Comparison of ENCODE assay signal across 8 cellular contexts in genomic region chr3:38843898-38844297, GRCh38. TPM values are rescaled to one million over a fixed set of nuclear protein-coding genes. Genes with fewer than 3 reads are reported as not detected.
A peak's percentile ranks its signal among the peaks of the same experiment; 100 is the strongest.
DNase-seq lines count a peak whose midpoint lies in the region; ATAC-seq and TF ChIP-seq lines count a peak whose summit lies in the region.

No MANE protein-coding gene starts in this region.

- DNase-seq in AG10803 (ENCODE audit: low read depth) (peak; percentile 67), HFF-Myc (ENCODE audit: extremely low read depth, low read depth) (peak; percentile 48), iPS DF 4.7 (ENCODE audit: extremely low read depth, low spot score) (peak; percentile 22), left colon (no peak), GM19238 (ENCODE audit: insufficient read length, low spot score) (no peak)
- no peak for DNase-seq in stimulated activated CD4-positive, alpha-beta T cell treated with anti-CD3 and anti-CD28 coated beads, Interleukin-4, amount 100 ng/mL, for 24 hours

- TF ChIP-seq CTCF in AG10803 (conservative IDR thresholded peaks at IDR 0.05; ENCODE audit: low read length) (peak; percentile 71), HFF-Myc (IDR thresholded peaks at IDR 0.05; ENCODE audit: low read depth, low read length, missing control alignments) (peak; percentile 50), WI38 (IDR thresholded peaks at IDR 0.05; ENCODE audit: low read depth, low read length) (peak; percentile 48)

- intact Hi-C loops in left colon (cut with DNase I, micrococcal nuclease), result no loop called here

- ATAC-seq in left colon (no peak), GM21723 (IDR thresholded peaks at IDR 0.05; ENCODE audit: unreplicated experiment) (no peak)

- H3K4me3 ChIP-seq in AG10803 (ENCODE audit: low read length) (no peak overlapping the region), HFF-Myc (replicated peaks; ENCODE audit: low read depth, low read length) (no peak overlapping the region), WI38 (ENCODE audit: low read depth, low read length) (no peak overlapping the region)

RNA-seq across cellular contexts. Expression of gene SCN10A, which starts 27.9 kb away (rescaled TPM):
- total RNA-seq in left colon, result not detected

Comparison
In these comparisons a context has a peak if more than half of its experiments do, and no peak if none do; other contexts are left out.
1. DNase-seq: peak in AG10803 (single experiment), HFF-Myc (single experiment) and iPS DF 4.7 (single experiment); none in left colon (0 of 2), stimulated activated CD4-positive, alpha-beta T cell treated with anti-CD3 and anti-CD28 coated beads, Interleukin-4, amount 100 ng/mL, for 24 hours (single experiment) and GM19238 (single experiment).
2. Peak in every context shown above with its lines, with median percentiles within 50 percentile points of each other: CTCF ChIP-seq.